ENCODE assay signal across 1 cellular context in the genomic region with DNA sequence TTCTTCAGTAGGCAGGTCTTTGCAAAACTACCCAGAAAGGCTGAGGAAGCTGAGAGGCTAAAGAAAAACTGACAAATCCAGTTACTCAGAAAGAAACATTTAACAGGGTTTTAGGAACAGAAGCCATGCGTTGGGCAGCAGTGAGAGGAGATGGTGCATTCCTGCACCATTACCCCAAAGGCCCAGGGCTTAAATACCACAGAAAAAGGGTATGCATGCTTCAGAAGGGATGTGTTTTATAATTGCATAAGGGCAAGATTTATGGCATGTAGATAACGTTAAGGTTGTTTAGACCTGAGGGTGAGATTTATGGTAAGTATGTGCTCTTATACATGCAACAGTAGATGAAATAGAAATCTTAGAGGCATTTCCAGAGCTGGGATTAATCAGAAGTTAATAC.
TF ChIP-seq lines count a peak whose summit lies in the region.

No MANE protein-coding gene starts in this region.

TF ChIP-seq in HEK293, 187 proteins besides CTCF, POLR2A, EP300 and RAD21 (continued from another document):
- TF ChIP-seq ZNF791 (tag by site-specific recombination; IDR thresholded peaks at IDR 0.05) (no peak), ZXDB (tag by site-specific recombination; IDR thresholded peaks at IDR 0.05) (peak; percentile 46; the same call in 1 of the 2 replicates), ZNF521 (tag by site-specific recombination; IDR thresholded peaks at IDR 0.05) (no peak), SP7 (tag by site-specific recombination; IDR thresholded peaks at IDR 0.05) (peak; percentile 46; the same call in 1 of the 2 replicates), SETDB1 (IDR thresholded peaks at IDR 0.05; ENCODE audit: insufficient read length, low read length) (no peak), ZNF549 (tag by site-specific recombination; IDR thresholded peaks at IDR 0.05) (peak; percentile 100), ZNF670 (tag by site-specific recombination; IDR thresholded peaks at IDR 0.05; ENCODE audit: low read depth) (no peak), OSR2 (tag by site-specific recombination; IDR thresholded peaks at IDR 0.05) (peak; percentile 12; the same call in 1 of the 2 replicates), REPIN1 (tag by site-specific recombination; IDR thresholded peaks at IDR 0.05; ENCODE audit: low read depth) (no peak)
- TF ChIP-seq, protein P1, sequence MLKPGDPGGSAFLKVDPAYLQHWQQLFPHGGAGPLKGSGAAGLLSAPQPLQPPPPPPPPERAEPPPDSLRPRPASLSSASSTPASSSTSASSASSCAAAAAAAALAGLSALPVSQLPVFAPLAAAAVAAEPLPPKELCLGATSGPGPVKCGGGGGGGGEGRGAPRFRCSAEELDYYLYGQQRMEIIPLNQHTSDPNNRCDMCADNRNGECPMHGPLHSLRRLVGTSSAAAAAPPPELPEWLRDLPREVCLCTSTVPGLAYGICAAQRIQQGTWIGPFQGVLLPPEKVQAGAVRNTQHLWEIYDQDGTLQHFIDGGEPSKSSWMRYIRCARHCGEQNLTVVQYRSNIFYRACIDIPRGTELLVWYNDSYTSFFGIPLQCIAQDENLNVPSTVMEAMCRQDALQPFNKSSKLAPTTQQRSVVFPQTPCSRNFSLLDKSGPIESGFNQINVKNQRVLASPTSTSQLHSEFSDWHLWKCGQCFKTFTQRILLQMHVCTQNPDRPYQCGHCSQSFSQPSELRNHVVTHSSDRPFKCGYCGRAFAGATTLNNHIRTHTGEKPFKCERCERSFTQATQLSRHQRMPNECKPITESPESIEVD (tag by site-specific recombination; IDR thresholded peaks at IDR 0.05): 0 out of 2 replicates have a peak, but pooled peaks have one; percentile 14
